In genomic region chr16:23827245-23827543, GRCh38 we compare ENCODE assay signal across 13 cellular contexts. TPM values are rescaled to one million over a fixed set of nuclear protein-coding genes. Genes with fewer than 3 reads are reported as not detected.
A peak's percentile ranks its signal among the peaks of the same experiment; 100 is the strongest.
DNase-seq lines count a peak whose midpoint lies in the region; ATAC-seq, FAIRE-seq and TF ChIP-seq lines count a peak whose summit lies in the region.
"Had no signal": no experiment of that assay in that cellular context is flagged by ENCODE, and none has a peak within 500 bp of the region (broad histone marks: within the 10 kb centered on the region; RNA-seq: fewer than 3 reads in every experiment).

No MANE protein-coding gene starts in this region.

- H3K9ac ChIP-seq in Loucy (ENCODE audit: low read depth, low read length, poor library complexity, severe bottlenecking): peak overlapping the region; percentile 43
- H3K9ac ChIP-seq in K562 (ENCODE audit: insufficient read depth in 1 of 2, low read depth in 2 of 2, low read length in 2 of 2): peak overlapping the region in 1 of 2 experiments; percentile 55; a peak in 2 of 4 replicates
- no peak overlapping the region for H3K9ac ChIP-seq in trophoblast cell (ENCODE audit: low read length)

- H2BK12ac ChIP-seq in trophoblast cell (ENCODE audit: low read length): no peak overlapping the region

- intact Hi-C loops in CD4-positive, alpha-beta T cell (cut with DNase I, micrococcal nuclease): loop anchor here in 1 of 2 experiments (5.0 kb wide), 1 partner anchor 35 kb away; no protein-coding TSS in a partner anchor
- intact Hi-C loops in K562 (cut with micrococcal nuclease): no loop called here

- H3K4me3 Mint-ChIP-seq in CD4-positive, alpha-beta T cell: peak overlapping the region; percentile 80
- no peak overlapping the region for H3K4me3 Mint-ChIP-seq in type B pancreatic cell
- H3K4me3 Mint-ChIP-seq: endodermal cell had no signal

- H3K4me2 ChIP-seq in Loucy (ENCODE audit: low read depth, low read length, poor library complexity, severe bottlenecking) (peak overlapping the region; percentile 72), K562 (ENCODE audit: insufficient read depth, low read length) (peak overlapping the region; percentile 35; the same call in 1 of the 2 replicates), trophoblast cell (ENCODE audit: low read length) (no peak overlapping the region)
- H3K4me2 ChIP-seq: PC-9 had no signal

- H2BK120ac ChIP-seq in trophoblast cell (ENCODE audit: insufficient read depth, low read length, poor library complexity): no peak overlapping the region

- H4K12ac ChIP-seq in trophoblast cell (ENCODE audit: low read depth, low read length): no peak overlapping the region

- TF ChIP-seq RAD21 in K562 (CRISPR knock-in tag; conservative IDR thresholded peaks at IDR 0.05 in 1 of 2, IDR thresholded peaks at IDR 0.05 in 1 of 2): no peak

- TF ChIP-seq CTCF in CD4-positive, alpha-beta T cell (IDR thresholded peaks at IDR 0.05): no peak
- TF ChIP-seq CTCF in Loucy (conservative IDR thresholded peaks at IDR 0.05; ENCODE audit: low read length): no peak
- no peak for TF ChIP-seq CTCF in K562 (IDR thresholded peaks at IDR 0.05 in 2 of 3, conservative IDR thresholded peaks at IDR 0.05 in 1 of 3; ENCODE audit: insufficient read depth in 2 of 3, low read depth in 1 of 3, low read length in 3 of 3)
- no peak for TF ChIP-seq CTCF in type B pancreatic cell (conservative IDR thresholded peaks at IDR 0.05)

- H3K79me2 ChIP-seq in Loucy (ENCODE audit: insufficient read depth, low read length): no peaks in the 10 kb centered on the region
- H3K79me2 ChIP-seq in K562 (ENCODE audit: control insufficient read depth, insufficient read depth, low read length): no peaks in the 10 kb centered on the region
- H3K79me2 ChIP-seq in trophoblast cell (ENCODE audit: control insufficient read depth, insufficient read depth, low read length, poor library complexity): no peaks in the 10 kb centered on the region

- no peaks in the 10 kb centered on the region for H3K9me1 ChIP-seq in K562 (ENCODE audit: control insufficient read depth, insufficient read depth, low read length)

- no peak overlapping the region for H3K14ac ChIP-seq in trophoblast cell (ENCODE audit: low read length)

- H3K27ac Mint-ChIP-seq in CD4-positive, alpha-beta T cell: peak overlapping the region; percentile 89
- no peak overlapping the region for H3K27ac Mint-ChIP-seq in type B pancreatic cell
- H3K27ac Mint-ChIP-seq: endodermal cell had no signal

- H3K27me3 ChIP-seq in CD4-positive, alpha-beta T cell (ENCODE audit: control insufficient read depth, insufficient read depth, low read length): no peaks in the 10 kb centered on the region
- H3K27me3 ChIP-seq in Loucy (ENCODE audit: insufficient read depth, low read length, poor library complexity, severe bottlenecking) (no peaks in the 10 kb centered on the region), K562 (ENCODE audit: control insufficient read depth in 2 of 2, insufficient read depth in 2 of 2, low read length in 2 of 2) (no peaks in the 10 kb centered on the region), trophoblast cell (ENCODE audit: insufficient read depth, low read length) (no peaks in the 10 kb centered on the region)

- H3K4me1 ChIP-seq in Loucy (ENCODE audit: insufficient read depth, low read length, poor library complexity, severe bottlenecking) (peaks cover 24% of the 10 kb centered on the region), K562 (replicated peaks in 1 of 2; ENCODE audit: control insufficient read depth in 2 of 2, insufficient read depth in 2 of 2, low read length in 2 of 2) (peaks cover 18 to 34% of the 10 kb centered on the region in 2 experiments), trophoblast cell (ENCODE audit: control insufficient read depth in 1 of 2, insufficient read depth in 2 of 2, low read length in 2 of 2) (no peaks in the 10 kb centered on the region)

- no peak for TF ChIP-seq POLR2A in K562 (conservative IDR thresholded peaks at IDR 0.05)

- H3K4ac ChIP-seq in trophoblast cell (ENCODE audit: low read depth, low read length): no peak overlapping the region

- DNase-seq in CD4-positive, alpha-beta T cell: no peak
- DNase-seq in K562 (ENCODE audit: extremely low read depth in 1 of 4, low spot score in 3 of 4) (no peak), trophoblast cell (no peak), OCI-M1 (lab: John Stamatoyannopoulos, UW) (no peak), AG20443 (ENCODE audit: low spot score) (no peak), type B pancreatic cell (ENCODE audit: extremely low spot score, unreplicated experiment) (no peak)
- DNase-seq: endodermal cell, HCEC 1CT, NCI-H2081, PC-9 had no signal

- POLR2A ChIA-PET in CD4-positive, alpha-beta T cell (lab: Charles Lee): interaction anchor here (0.7 to 2.5 kb wide), 11 partner anchors 9 to 183 kb away, joined by 3 to 21 read pairs (median 5); partner anchors contain the start of gene PRKCB
- POLR2A ChIA-PET in K562 (lab: Yijun Ruan, JAX): interaction anchor here (0.6 to 1.7 kb wide), 2 partner anchors 18 to 201 kb away, joined by 3 to 5 read pairs; no protein-coding TSS in a partner anchor

- no peaks in the 10 kb centered on the region for H3K36me3 Mint-ChIP-seq in CD4-positive, alpha-beta T cell (ENCODE audit: low read depth)
- H3K36me3 Mint-ChIP-seq in type B pancreatic cell: no peaks in the 10 kb centered on the region

- H2AFZ ChIP-seq in Loucy (ENCODE audit: low read length) (peak overlapping the region; percentile 85), K562 (ENCODE audit: low read depth, low read length) (peak overlapping the region; percentile 90), trophoblast cell (ENCODE audit: insufficient read depth, low read length, poor library complexity) (no peak overlapping the region)
- H2AFZ ChIP-seq: PC-9 had no signal

- H4K8ac ChIP-seq in trophoblast cell (ENCODE audit: low read depth, low read length): no peak overlapping the region

- peaks cover 40% of the 10 kb centered on the region for H3K4me1 Mint-ChIP-seq in CD4-positive, alpha-beta T cell (ENCODE audit: low read depth)
- H3K4me1 Mint-ChIP-seq in type B pancreatic cell (ENCODE audit: unreplicated experiment): no peaks in the 10 kb centered on the region
- H3K4me1 Mint-ChIP-seq: endodermal cell had no signal

- H3K9me3 Mint-ChIP-seq in CD4-positive, alpha-beta T cell: no peaks in the 10 kb centered on the region
- no peaks in the 10 kb centered on the region for H3K9me3 Mint-ChIP-seq in type B pancreatic cell

- no peak overlapping the region for H3K18ac ChIP-seq in trophoblast cell (ENCODE audit: low read length)

- H3K9me2 ChIP-seq in Loucy (replicated peaks; ENCODE audit: low read depth, low read length): no peaks in the 10 kb centered on the region

- in situ Hi-C loops in K562 (cut with MboI): no loop called here

- H4K20me1 ChIP-seq in Loucy (ENCODE audit: insufficient read depth, low read length, poor library complexity, severe bottlenecking) (no peaks in the 10 kb centered on the region), K562 (replicated peaks; ENCODE audit: control insufficient read depth, insufficient read depth, low read length) (no peaks in the 10 kb centered on the region)

- WGBS in K562 (ENCODE audit: insufficient coverage, low coverage, missing lambda C conversion rate): 34% methylated on average over 2 of the region's 2 CpGs
- no CpG with 5 or more reads among the region's 2 CpGs for WGBS in trophoblast cell (ENCODE audit: extremely low coverage, insufficient coverage, insufficient read length)

- CTCF ChIA-PET in CD4-positive, alpha-beta T cell (lab: Charles Lee): no interaction called here
- CTCF ChIA-PET in K562 (lab: Yijun Ruan, JAX; ENCODE audit: low intra/inter-chr PET ratio): no interaction called here

- peaks cover 5% of the 10 kb centered on the region; the same call in 1 of the 2 replicates for H3F3A ChIP-seq in Loucy (ENCODE audit: low read depth)

- no peak overlapping the region for H4K91ac ChIP-seq in trophoblast cell (ENCODE audit: low read depth, low read length)

- no TSS peak for BruUV-seq in K562 (replicated peaks; lab: Mats Ljungman, UMichigan)

- no peak for FAIRE-seq in K562 (lab: Jason Lieb, UNC)
- FAIRE-seq: frontal cortex had no signal

- H3K79me1 ChIP-seq in trophoblast cell (ENCODE audit: low read length): no peaks in the 10 kb centered on the region

- ATAC-seq in CD4-positive, alpha-beta T cell (ENCODE audit: poor library complexity): peak; percentile 54
- ATAC-seq in GM18868 (IDR thresholded peaks at IDR 0.05; ENCODE audit: unreplicated experiment) (peak; percentile 52), K562 (no peak)

- no peaks in the 10 kb centered on the region for H3K27me3 Mint-ChIP-seq in CD4-positive, alpha-beta T cell
- H3K27me3 Mint-ChIP-seq in type B pancreatic cell: peaks cover 33% of the 10 kb centered on the region

- H3K27ac ChIP-seq in CD4-positive, alpha-beta T cell (ENCODE audit: low read depth, low read length): peak overlapping the region; percentile 32
- H3K27ac ChIP-seq in K562 (ENCODE audit: extremely low read depth, low read depth, low read length) (peak overlapping the region; percentile 90), trophoblast cell (ENCODE audit: low read depth, low read length) (no peak overlapping the region)
- H3K27ac ChIP-seq: PC-9 had no signal

- H3K4me3 ChIP-seq in Loucy (ENCODE audit: low read length, poor library complexity, severe bottlenecking) (peak overlapping the region; percentile 58), K562 (no peak overlapping the region), trophoblast cell (ENCODE audit: low read depth, low read length) (no peak overlapping the region)
- H3K4me3 ChIP-seq: PC-9 had no signal

- no peak overlapping the region for H3K23ac ChIP-seq in trophoblast cell (ENCODE audit: low read length)

- H3K36me3 ChIP-seq in Loucy (ENCODE audit: insufficient read depth, low read length) (no peaks in the 10 kb centered on the region; the same call in 1 of the 2 replicates), K562 (ENCODE audit: control insufficient read depth, insufficient read depth, low read length) (no peaks in the 10 kb centered on the region; the same call in 2 of the 3 replicates), trophoblast cell (ENCODE audit: control insufficient read depth in 1 of 2, insufficient read depth in 2 of 2, low read length in 2 of 2) (no peaks in the 10 kb centered on the region)

- no peak for TF ChIP-seq EP300 in K562 (IDR thresholded peaks at IDR 0.05; ENCODE audit: low read length)

- no peak overlapping the region for H2AK5ac ChIP-seq in trophoblast cell (ENCODE audit: low read length)

- H2BK5ac ChIP-seq in trophoblast cell (ENCODE audit: low read depth, low read length, poor library complexity): no peak overlapping the region

- no peaks in the 10 kb centered on the region for H3K9me3 ChIP-seq in CD4-positive, alpha-beta T cell (ENCODE audit: control insufficient read depth, low read length)
- peaks cover 7% of the 10 kb centered on the region; the same call in 1 of the 2 replicates for H3K9me3 ChIP-seq in Loucy (ENCODE audit: insufficient read depth, low read depth, low read length)
- H3K9me3 ChIP-seq in K562 (replicated peaks; ENCODE audit: control insufficient read depth, insufficient read depth, low read depth, low read length): peaks cover 16% of the 10 kb centered on the region
- peaks cover 3% of the 10 kb centered on the region for H3K9me3 ChIP-seq in trophoblast cell (ENCODE audit: insufficient read depth, low read depth, low read length)

RNA-seq across cellular contexts. Expression of gene PRKCB, which starts 8.6 kb away (rescaled TPM):
- total RNA-seq in CD4-positive, alpha-beta T cell: 10 to 100 TPM; 64.7 TPM
- 589 and 727 TPM in 2 replicates for total RNA-seq in K562 (2011; cell fraction: chromatin; rRNA removed; ENCODE audit: low replicate concordance)
- total RNA-seq in K562 (2011; cell fraction: nucleolus; rRNA removed): 260 and 276 TPM in 2 replicates
- 490 and 887 TPM in 2 replicates for total RNA-seq in K562 (2011; cell fraction: nucleoplasm; rRNA removed)
- total RNA-seq in K562 (2014; rRNA removed): 111 and 151 TPM in 2 replicates
- 184 and 197 TPM in 2 replicates for total RNA-seq in K562 (2014; rRNA removed; fragmentation: Illumina TruSeq; extraction: Trizol)
- total RNA-seq in K562 (2015; rRNA removed; fragmentation: Illumina TruSeq; extraction: Trizol): 140 and 148 TPM in 2 replicates
- 199 and 214 TPM in 2 replicates for total RNA-seq in K562 (2021)
- 157 and 276 TPM in 2 replicates for polyA plus RNA-seq in K562 (2011; rRNA removed)
- 122 and 401 TPM in 2 replicates for polyA plus RNA-seq in K562 (2011; cell fraction: cytosol; rRNA removed)
- 204 and 318 TPM in 2 replicates for polyA plus RNA-seq in K562 (2011; cell fraction: nucleus; rRNA removed)
- 162 and 213 TPM in 2 replicates for polyA plus RNA-seq in K562 (2012)
- polyA plus RNA-seq in K562 (2014; fragmentation: Illumina TruSeq; extraction: Trizol): 161 and 185 TPM in 2 replicates
- 10 to 100 TPM; 49.9 to 64.3 TPM for polyA plus RNA-seq in K562 (2014; fragmentation: Nextera tagmentation; extraction: Ambion mirVana)
- polyA plus RNA-seq in K562 (2014; rRNA removed): 102 and 116 TPM in 2 replicates
- 397 and 705 TPM in 2 replicates for polyA minus RNA-seq in K562 (2011; rRNA and poly(A)+ RNA removed)
- polyA minus RNA-seq in K562 (2011; cell fraction: cytosol; rRNA and poly(A)+ RNA removed): 224 and 329 TPM in 2 replicates
- 155 and 218 TPM in 2 replicates for polyA minus RNA-seq in K562 (2011; cell fraction: nucleus; rRNA and poly(A)+ RNA removed)
- polyA plus RNA-seq in trophoblast cell (2013): 0.10 and 0.12 TPM in 2 replicates
- total RNA-seq in type B pancreatic cell (ENCODE audit: low replicate concordance): 0.95 and 10.2 TPM in 2 replicates
- total RNA-seq: PC-9 had no signal
